Comparison of ENCODE assay signal across 20 cellular contexts in genomic region chr10:51082857-51083256, GRCh38. TPM values are rescaled to one million over a fixed set of nuclear protein-coding genes. Genes with fewer than 3 reads are reported as not detected.
DNase-seq lines count a peak whose midpoint lies in the region; ATAC-seq, FAIRE-seq and TF ChIP-seq lines count a peak whose summit lies in the region.
"Had no signal": no experiment of that assay in that cellular context is flagged by ENCODE, and none has a peak within 500 bp of the region (broad histone marks: within the 10 kb centered on the region; RNA-seq: fewer than 3 reads in every experiment).

No MANE protein-coding gene starts in this region.

- H3K4me3 ChIP-seq in cardiac muscle cell = no peak overlapping the region
- no peak overlapping the region for H3K4me3 ChIP-seq in GM12878
- H3K4me3 ChIP-seq in vagina = no peak overlapping the region
- no peak overlapping the region for H3K4me3 ChIP-seq in spleen
- H3K4me3 ChIP-seq: lung had no signal

- H3K79me2 ChIP-seq in GM12878 (ENCODE audit: control insufficient read depth, insufficient read depth, low read length) = no peaks in the 10 kb centered on the region

- H3K27ac Mint-ChIP-seq in nephron = peak overlapping the region; percentile 13 to 92 (median 80)
- H3K27ac Mint-ChIP-seq: activated CD4-positive, alpha-beta T cell treated with anti-CD3 and anti-CD28 coated beads for 36 hours; naive thymus-derived CD4-positive, alpha-beta T cell had no signal

- TF ChIP-seq POLR2A in GM12878 (IDR thresholded peaks at IDR 0.05; ENCODE audit: low read depth, low read length) (no peak), vagina (IDR thresholded peaks at IDR 0.05) (no peak), spleen (IDR thresholded peaks at IDR 0.05) (no peak)

- no peak for FAIRE-seq in GM12878 (lab: Jason Lieb, UNC)
- FAIRE-seq: islet of Langerhans had no signal

- TF ChIP-seq EP300 in GM12878 (IDR thresholded peaks at IDR 0.05; ENCODE audit: borderline replicate concordance in 1 of 2, control insufficient read depth in 1 of 2, low read depth in 2 of 2, low read length in 2 of 2) = no peak

- DNase-seq in cardiac muscle cell (ENCODE audit: low read depth in 1 of 2, low spot score in 1 of 2) (no peak), Right ventricle myocardium inferior (ENCODE audit: missing footprints) (no peak), GM12878 (ENCODE audit: low read depth, low spot score) (no peak), vagina (ENCODE audit: extremely low spot score in 2 of 2) (no peak), DMS79 (lab: John Stamatoyannopoulos, UW) (no peak), Kasumi-1 (lab: John Stamatoyannopoulos, UW) (no peak), spleen (no peak)
- DNase-seq: activated CD4-positive, alpha-beta T cell treated with anti-CD3 and anti-CD28 coated beads for 36 hours; activated effector memory CD4-positive, alpha-beta T cell treated with Interleukin-2 at 50 U/mL for 16 hours; head of caudate nucleus; naive thymus-derived CD4-positive, alpha-beta T cell; NCI-H1092 treated with DMSO at 0.1 percent for 48 hours; NCI-H2227 treated with DMSO at 0.1 percent for 48 hours; SK-N-SH; stimulated activated CD8-positive, alpha-beta memory T cell treated with anti-CD3 and anti-CD28 coated beads, Interleukin-4, amount 100 ng/mL, for 48 hours had no signal

- RAD21 ChIA-PET in GM12878 (lab: Charles Lee; ENCODE audit: unreplicated experiment) = no interaction called here

- in situ Hi-C loops in GM12878 (cut with MboI) = no loop called here

- H3K36me3 ChIP-seq in cardiac muscle cell (no peaks in the 10 kb centered on the region), GM12878 (ENCODE audit: control insufficient read depth in 2 of 2, insufficient read depth in 2 of 2, low read length in 1 of 2) (no peaks in the 10 kb centered on the region), vagina (no peaks in the 10 kb centered on the region), spleen (no peaks in the 10 kb centered on the region)

- H3K9me3 ChIP-seq in cardiac muscle cell (ENCODE audit: low read depth) (no peaks in the 10 kb centered on the region), GM12878 (replicated peaks; ENCODE audit: control insufficient read depth, insufficient read depth, low read length) (no peaks in the 10 kb centered on the region), vagina (no peaks in the 10 kb centered on the region), spleen (no peaks in the 10 kb centered on the region)
- H3K9me3 ChIP-seq: SK-N-SH had no signal

- no peaks in the 10 kb centered on the region for H4K20me1 ChIP-seq in GM12878 (ENCODE audit: control insufficient read depth, insufficient read depth)

- H2AFZ ChIP-seq in GM12878 (ENCODE audit: control insufficient read depth, low read depth, low read length) = no peak overlapping the region

- no peak overlapping the region for H3K4me2 ChIP-seq in GM12878 (ENCODE audit: control insufficient read depth, insufficient read depth)
- H3K4me2 ChIP-seq: KMS-11, SK-N-SH had no signal

- TF ChIP-seq CTCF in cardiac muscle cell (IDR thresholded peaks at IDR 0.05; ENCODE audit: low read depth, low read length) = no peak
- no peak for TF ChIP-seq CTCF in GM12878 (IDR thresholded peaks at IDR 0.05 in 2 of 3, conservative IDR thresholded peaks at IDR 0.05 in 1 of 3; ENCODE audit: control insufficient read depth in 2 of 3, extremely low read depth in 1 of 3, insufficient read depth in 1 of 3, low read depth in 3 of 3, low read length in 3 of 3)
- TF ChIP-seq CTCF in nephron (IDR thresholded peaks at IDR 0.05; ENCODE audit: unreplicated experiment in 3 of 3) = no peak
- TF ChIP-seq CTCF in vagina (IDR thresholded peaks at IDR 0.05) = no peak
- TF ChIP-seq CTCF in spleen (IDR thresholded peaks at IDR 0.05 in 8 of 11, conservative IDR thresholded peaks at IDR 0.05 in 3 of 11) = no peak

- H3K36me3 Mint-ChIP-seq in nephron (ENCODE audit: low read depth) = no peaks in the 10 kb centered on the region
- H3K36me3 Mint-ChIP-seq: naive thymus-derived CD4-positive, alpha-beta T cell had no signal

- intact Hi-C loops in Right ventricle myocardium inferior (cut with DNase I) = loop anchor here (5.0 kb wide), 1 partner anchor 79 kb away; no protein-coding TSS in a partner anchor
- intact Hi-C loops in GM12878 (cut with micrococcal nuclease; ENCODE audit: unreplicated experiment) = no loop called here
- intact Hi-C loops in vagina (cut with DNase I) = no loop called here
- intact Hi-C loops in spleen (cut with DNase I; ENCODE audit: low total_unique reads) = no loop called here

- H3K4me1 Mint-ChIP-seq in nephron = peaks cover 52% of the 10 kb centered on the region
- H3K4me1 Mint-ChIP-seq: activated CD4-positive, alpha-beta T cell treated with anti-CD3 and anti-CD28 coated beads for 36 hours; naive thymus-derived CD4-positive, alpha-beta T cell had no signal

- ATAC-seq in Right ventricle myocardium inferior = no peak
- ATAC-seq in GM12878 = peak; percentile 67
- ATAC-seq: activated CD4-positive, alpha-beta T cell treated with anti-CD3 and anti-CD28 coated beads for 36 hours; naive thymus-derived CD4-positive, alpha-beta T cell; Panc1 had no signal

- H3K4me3 Mint-ChIP-seq in nephron = no peak overlapping the region
- H3K4me3 Mint-ChIP-seq: activated CD4-positive, alpha-beta T cell treated with anti-CD3 and anti-CD28 coated beads for 36 hours; naive thymus-derived CD4-positive, alpha-beta T cell had no signal

- H3K9ac ChIP-seq in GM12878 (ENCODE audit: control insufficient read depth, insufficient read depth, low read length) = no peak overlapping the region
- H3K9ac ChIP-seq: KMS-11, SK-N-SH had no signal

- no peaks in the 10 kb centered on the region for H3K9me3 Mint-ChIP-seq in nephron

- H3K27ac ChIP-seq in cardiac muscle cell (peak overlapping the region; percentile 17), GM12878 (ENCODE audit: control insufficient read depth, insufficient read depth) (no peak overlapping the region), vagina (peak overlapping the region; percentile 17), spleen (peak overlapping the region in 2 of 8 donors; percentile 3 to 7)
- H3K27ac ChIP-seq: KMS-11 had no signal

- SMC1A ChIA-PET in GM12878 (lab: Charles Lee; ENCODE audit: uncharacterized antibody, unreplicated experiment) = interaction anchor here (1.1 kb wide), 1 partner anchor 55 kb away, joined by 3 read pairs; no protein-coding TSS in a partner anchor

- peaks cover 10% of the 10 kb centered on the region for H3K4me1 ChIP-seq in cardiac muscle cell (ENCODE audit: low read depth)
- H3K4me1 ChIP-seq in GM12878 (ENCODE audit: control insufficient read depth, insufficient read depth, low read length) = no peaks in the 10 kb centered on the region
- peaks cover 8% of the 10 kb centered on the region for H3K4me1 ChIP-seq in vagina
- H3K4me1 ChIP-seq in spleen = no peaks in the 10 kb centered on the region

- POLR2A ChIA-PET in GM12878 (lab: Charles Lee) = no interaction called here

- no peaks in the 10 kb centered on the region for H3K27me3 Mint-ChIP-seq in nephron (ENCODE audit: low read depth)

- no TSS peak for BruUV-seq in GM12878 (replicated peaks; lab: Mats Ljungman, UMichigan)

- no peaks in the 10 kb centered on the region for H3K27me3 ChIP-seq in cardiac muscle cell
- no peaks in the 10 kb centered on the region for H3K27me3 ChIP-seq in GM12878 (replicated peaks in 1 of 2; ENCODE audit: control insufficient read depth in 2 of 2, insufficient read depth in 2 of 2, low read length in 1 of 2)
- H3K27me3 ChIP-seq in vagina = no peaks in the 10 kb centered on the region
- peaks cover 0 to 6% (median 0%) of the 10 kb centered on the region in 7 donors for H3K27me3 ChIP-seq in spleen (replicated peaks in 1 of 7)

- TF ChIP-seq RAD21 in GM12878 (IDR thresholded peaks at IDR 0.05; ENCODE audit: insufficient read depth, low read depth, low read length) = no peak

- CTCF ChIA-PET in GM12878 (lab: Yijun Ruan, JAX) = interaction anchor here (1.3 kb wide), 1 partner anchor 19 kb away, joined by 4 read pairs; no protein-coding TSS in a partner anchor

TF ChIP-seq in GM12878, 131 proteins besides CTCF, POLR2A, EP300 and RAD21 (continues in another document):
- TF ChIP-seq RBBP5 (conservative IDR thresholded peaks at IDR 0.05) (no peak), TCF3 (IDR thresholded peaks at IDR 0.05; ENCODE audit: borderline replicate concordance, insufficient read depth, low read depth, low read length) (no peak), SIX5 (IDR thresholded peaks at IDR 0.05; ENCODE audit: low read depth, low read length, severe bottlenecking) (no peak), BACH1 (IDR thresholded peaks at IDR 0.05; ENCODE audit: borderline replicate concordance) (no peak)

RNA-seq across cellular contexts. Expression of gene PRKG1, which starts 8.6 kb away (rescaled TPM):
- total RNA-seq in cardiac muscle cell (4.5 and 13.3 TPM in 2 replicates), Right ventricle myocardium inferior (28.1 TPM), GM12878 (2014; rRNA removed) (not detected in 2 replicates), GM12878 (2014; rRNA removed; fragmentation: Illumina TruSeq; extraction: Trizol) (not detected in 2 replicates), GM12878 (2021) (0.05 TPM in 1 of 2 replicates, not detected in the other), vagina (17.9 TPM), spleen (10 to 100 TPM in 1 of 7 donors, 1 to 10 TPM in 6; 6.1 to 10.5 (median 7.9) TPM)
- polyA plus RNA-seq in cardiac muscle cell (2.9 and 8.0 TPM in 2 replicates), GM12878 (2011; rRNA removed) (0.01 and 0.04 TPM in 2 replicates), GM12878 (2014; fragmentation: Illumina TruSeq; extraction: Trizol) (not detected in 2 replicates), GM12878 (2014; fragmentation: Nextera tagmentation; extraction: Ambion mirVana) (not detected), GM12878 (2014; rRNA removed) (not detected in 2 replicates), GM12878 (2016; fragmentation: Nextera tagmentation; extraction: Ambion mirVana) (not detected), spleen (1 to 10 TPM in 1 of 3 donors, under 1 TPM in 2; 0.65 to 1.1 (median 0.86) TPM)
- total RNA-seq in GM12878 (2013; cell fraction: nucleolus; rRNA removed) = not detected in 2 replicates
- not detected for polyA plus RNA-seq in GM12878 (2011; ENCODE audit: low read depth)
- not detected in 2 replicates for polyA plus RNA-seq in GM12878 (2011; cell fraction: cytosol; rRNA removed)
- polyA plus RNA-seq in GM12878 (2011; cell fraction: nucleus; rRNA removed) = 0.01 and 0.03 TPM in 2 replicates
- 0.03 TPM in 1 of 2 replicates, not detected in the other for polyA plus RNA-seq in GM12878 (2012)
- polyA minus RNA-seq in GM12878 (2011; rRNA and poly(A)+ RNA removed) = 0.05 TPM in 1 of 2 replicates, not detected in the other
- polyA minus RNA-seq in GM12878 (2011; cell fraction: cytosol; rRNA and poly(A)+ RNA removed) = not detected in 2 replicates
- polyA minus RNA-seq in GM12878 (2011; cell fraction: nucleus; rRNA and poly(A)+ RNA removed) = not detected in 2 replicates
- total RNA-seq: activated CD4-positive, alpha-beta T cell treated with anti-CD3 and anti-CD28 coated beads for 36 hours had no signal
- polyA plus RNA-seq: naive thymus-derived CD4-positive, alpha-beta T cell had no signal
